In genomic region chr11:94854770-94855633, GRCh38 we compare ENCODE assay signal across 21 cellular contexts.
"Had no signal": no experiment of that assay in that cellular context is flagged by ENCODE, and none has a peak within 500 bp of the region (broad histone marks: within the 10 kb centered on the region; RNA-seq: fewer than 3 reads in every experiment).

No MANE protein-coding gene starts in this region.

- H3K9me3 Mint-ChIP-seq: activated CD4-positive, alpha-beta T cell treated with anti-CD3 and anti-CD28 coated beads, Interleukin-2, amount 10 ng/mL, durations not matched to agents 24 days and 14 days; activated naive CD4-positive, alpha-beta T cell treated with anti-CD3 and anti-CD28 coated beads, Interleukin-2, amount 50 U/mL, for 24 hours; central memory CD8-positive, alpha-beta T cell; natural killer cell treated with Interleukin-12 subunit alpha and Interleukin-12 subunit beta and Interleukin-15 and Interleukin-18, amount 100 ng/mL, for 72 hours had no signal

- H3K9me3 ChIP-seq: right lobe of liver, tibial nerve had no signal

- H3K4me1 Mint-ChIP-seq: activated CD4-positive, alpha-beta T cell treated with anti-CD3 and anti-CD28 coated beads, Interleukin-2, amount 10 ng/mL, durations not matched to agents 24 days and 14 days; activated naive CD4-positive, alpha-beta T cell treated with anti-CD3 and anti-CD28 coated beads, Interleukin-2, amount 50 U/mL, for 24 hours; central memory CD8-positive, alpha-beta T cell had no signal

- H3K4me3 ChIP-seq: right lobe of liver, tibial nerve had no signal

- H3K36me3 Mint-ChIP-seq: activated naive CD4-positive, alpha-beta T cell treated with anti-CD3 and anti-CD28 coated beads, Interleukin-2, amount 50 U/mL, for 24 hours had no signal

- H3K4me1 ChIP-seq: right lobe of liver had no signal

- DNase-seq: activated CD4-positive, alpha-beta T cell treated with anti-CD3 and anti-CD28 coated beads, Interleukin-2, amount 10 ng/mL, durations not matched to agents 24 days and 14 days; activated CD4-positive, CD25-positive, alpha-beta regulatory T cell; activated CD8-positive, alpha-beta memory T cell treated with anti-CD3 and anti-CD28 coated beads, Interleukin-2, amount 50 U/mL, for 4 hours; activated CD8-positive, alpha-beta T cell treated with anti-CD3 and anti-CD28 coated beads, Interleukin-2, amount 10 ng/mL, durations not matched to agents 7 days and 5 days; activated effector memory CD4-positive, alpha-beta T cell treated with anti-CD3 and anti-CD28 coated beads, Interleukin-2, amount 50 U/mL, for 16 hours; activated T-cell treated with anti-CD3 and anti-CD28 coated beads, Interleukin-2, amount 50 U/mL, for 48 hours; cortex of kidney; effector CD4-positive, alpha-beta T cell; foreskin fibroblast; head of caudate nucleus; left colon; mesenchymal stem cell; nucleus accumbens; right lobe of liver; stimulated activated CD4-positive, alpha-beta T cell treated with anti-CD3 and anti-CD28 coated beads, Interleukin-12 subunit alpha, Interleukin-12 subunit beta, amount 100 ng/mL, for 4 hours; stimulated activated CD4-positive, alpha-beta T cell treated with anti-CD3 and anti-CD28 coated beads, Interleukin-2, amount 100 ng/mL, for 24 hours had no signal

- H3K27me3 ChIP-seq: right lobe of liver, tibial nerve had no signal

- ATAC-seq: activated CD8-positive, alpha-beta T cell treated with anti-CD3 and anti-CD28 coated beads, Interleukin-2, amount 10 ng/mL, durations not matched to agents 7 days and 5 days; left colon had no signal

- H3K27ac ChIP-seq: right lobe of liver, tibial nerve had no signal

- H3K27ac Mint-ChIP-seq: activated CD4-positive, alpha-beta T cell treated with anti-CD3 and anti-CD28 coated beads, Interleukin-2, amount 10 ng/mL, durations not matched to agents 24 days and 14 days; activated CD8-positive, alpha-beta T cell treated with anti-CD3 and anti-CD28 coated beads, Interleukin-2, amount 10 ng/mL, durations not matched to agents 7 days and 5 days; natural killer cell treated with Interleukin-12 subunit alpha and Interleukin-12 subunit beta and Interleukin-15 and Interleukin-18, amount 100 ng/mL, for 72 hours; progenitor cell of endocrine pancreas had no signal

- H3K27me3 Mint-ChIP-seq: activated CD4-positive, alpha-beta T cell treated with anti-CD3 and anti-CD28 coated beads, Interleukin-2, amount 10 ng/mL, durations not matched to agents 24 days and 14 days; activated naive CD4-positive, alpha-beta T cell treated with anti-CD3 and anti-CD28 coated beads, Interleukin-2, amount 50 U/mL, for 24 hours; natural killer cell treated with Interleukin-12 subunit alpha and Interleukin-12 subunit beta and Interleukin-15 and Interleukin-18, amount 100 ng/mL, for 72 hours; progenitor cell of endocrine pancreas had no signal

- H3K4me3 Mint-ChIP-seq: activated CD4-positive, alpha-beta T cell treated with anti-CD3 and anti-CD28 coated beads, Interleukin-2, amount 10 ng/mL, durations not matched to agents 24 days and 14 days; activated CD8-positive, alpha-beta T cell treated with anti-CD3 and anti-CD28 coated beads, Interleukin-2, amount 10 ng/mL, durations not matched to agents 7 days and 5 days; activated naive CD4-positive, alpha-beta T cell treated with anti-CD3 and anti-CD28 coated beads, Interleukin-2, amount 50 U/mL, for 24 hours; central memory CD8-positive, alpha-beta T cell; natural killer cell treated with Interleukin-12 subunit alpha and Interleukin-12 subunit beta and Interleukin-15 and Interleukin-18, amount 100 ng/mL, for 72 hours had no signal
